9 cellular contexts compared by ENCODE assay signal in genomic region chr7:117019786-117020604, GRCh38.
DNase-seq lines count a peak whose midpoint lies in the region; ATAC-seq, FAIRE-seq and TF ChIP-seq lines count a peak whose summit lies in the region.
"Had no signal": no experiment of that assay in that cellular context is flagged by ENCODE, and none has a peak within 500 bp of the region (broad histone marks: within the 10 kb centered on the region; RNA-seq: fewer than 3 reads in every experiment).

No MANE protein-coding gene starts in this region.

- H3K27ac ChIP-seq in RWPE2 (ENCODE audit: poor library complexity, severe bottlenecking), result no peak overlapping the region
- H3K27ac ChIP-seq: KMS-11 had no signal

- no peaks in the 10 kb centered on the region for H3K27me3 Mint-ChIP-seq in activated CD8-positive, alpha-beta T cell treated with anti-CD3 and anti-CD28 coated beads for 36 hours

- H3K27me3 ChIP-seq in RWPE2 (ENCODE audit: insufficient read depth, poor library complexity, severe bottlenecking), result no peaks in the 10 kb centered on the region

- H3K4me3 ChIP-seq in RWPE2 (ENCODE audit: severe bottlenecking) (no peak overlapping the region), fibroblast of mammary gland (ENCODE audit: control insufficient read depth, low read depth, low read length) (peak overlapping the region; percentile 35)

- no peaks in the 10 kb centered on the region for H3K36me3 ChIP-seq in RWPE2 (ENCODE audit: low read depth)

- DNase-seq in HT-29 (ENCODE audit: low spot score) (peak; percentile 13), RWPE2 (ENCODE audit: low spot score) (peak; percentile 55), fibroblast of mammary gland (ENCODE audit: low read depth) (peak; percentile 91), myocyte (ENCODE audit: low read depth) (peak; percentile 67), RCC 7860 (ENCODE audit: low spot score) (no peak)
- DNase-seq in activated CD8-positive, alpha-beta T cell treated with anti-CD3 and anti-CD28 coated beads for 36 hours, result no peak
- DNase-seq in effector CD8-positive, alpha-beta T cell (lab: John Stamatoyannopoulos, UW), result no peak
- no peak for DNase-seq in activated CD4-positive, alpha-beta T cell treated with anti-CD3 and anti-CD28 coated beads, Interleukin-2, amount 50 U/mL, for 1 hour

- no peaks in the 10 kb centered on the region for H3K9me3 Mint-ChIP-seq in activated CD8-positive, alpha-beta T cell treated with anti-CD3 and anti-CD28 coated beads for 36 hours

- CTCF ChIA-PET in activated CD8-positive, alpha-beta T cell treated with anti-CD3 and anti-CD28 coated beads for 36 hours (lab: Charles Lee), result interaction anchor here (1.1 to 2.5 kb wide), 3 partner anchors 16 to 34 kb away, joined by 3 to 8 read pairs (median 4); no protein-coding TSS in a partner anchor

- H3K4me1 ChIP-seq in RWPE2 (ENCODE audit: insufficient read depth, poor library complexity, severe bottlenecking), result peaks cover 13% of the 10 kb centered on the region

- H3K36me3 Mint-ChIP-seq in activated CD8-positive, alpha-beta T cell treated with anti-CD3 and anti-CD28 coated beads for 36 hours (ENCODE audit: low read depth), result peaks cover 3% of the 10 kb centered on the region

- H3K27ac Mint-ChIP-seq in activated CD8-positive, alpha-beta T cell treated with anti-CD3 and anti-CD28 coated beads for 36 hours, result no peak overlapping the region

- H3K9me3 ChIP-seq in RWPE2 (ENCODE audit: severe bottlenecking), result no peaks in the 10 kb centered on the region

- POLR2A ChIA-PET in activated CD8-positive, alpha-beta T cell treated with anti-CD3 and anti-CD28 coated beads for 36 hours (lab: Charles Lee), result no interaction called here

- no peak for TF ChIP-seq CTCF in RWPE2 (IDR thresholded peaks at IDR 0.05; ENCODE audit: poor library complexity, severe bottlenecking)
- no peak for TF ChIP-seq CTCF in fibroblast of mammary gland (conservative IDR thresholded peaks at IDR 0.05; ENCODE audit: control insufficient read depth, insufficient read depth, low read depth, low read length)
- no peak for TF ChIP-seq CTCF in activated CD8-positive, alpha-beta T cell treated with anti-CD3 and anti-CD28 coated beads for 36 hours (IDR thresholded peaks at IDR 0.05)

- no peak overlapping the region for H3K4me3 Mint-ChIP-seq in activated CD8-positive, alpha-beta T cell treated with anti-CD3 and anti-CD28 coated beads for 36 hours

- intact Hi-C loops in activated CD8-positive, alpha-beta T cell treated with anti-CD3 and anti-CD28 coated beads for 36 hours (cut with micrococcal nuclease), result no loop called here

- ATAC-seq in RWPE2 (ENCODE audit: low read depth), result peak; percentile 91
- ATAC-seq in activated CD8-positive, alpha-beta T cell treated with anti-CD3 and anti-CD28 coated beads for 36 hours, result no peak

- FAIRE-seq in RCC 7860 (lab: Jason Lieb, UNC), result no peak

- peaks cover 43% of the 10 kb centered on the region for H3K4me1 Mint-ChIP-seq in activated CD8-positive, alpha-beta T cell treated with anti-CD3 and anti-CD28 coated beads for 36 hours (ENCODE audit: low read depth)

Comparison
In these comparisons a context has a peak if more than half of its experiments do, and no peak if none do; other contexts are left out.
1. DNase-seq: peak in HT-29 (single experiment), RWPE2 (single experiment), fibroblast of mammary gland (single experiment) and myocyte (single experiment); none in activated CD8-positive, alpha-beta T cell treated with anti-CD3 and anti-CD28 coated beads for 36 hours (single experiment), effector CD8-positive, alpha-beta T cell (single experiment), RCC 7860 (single experiment) and activated CD4-positive, alpha-beta T cell treated with anti-CD3 and anti-CD28 coated beads, Interleukin-2, amount 50 U/mL, for 1 hour (single experiment).